14 cellular contexts compared by ENCODE assay signal in the genomic region with DNA sequence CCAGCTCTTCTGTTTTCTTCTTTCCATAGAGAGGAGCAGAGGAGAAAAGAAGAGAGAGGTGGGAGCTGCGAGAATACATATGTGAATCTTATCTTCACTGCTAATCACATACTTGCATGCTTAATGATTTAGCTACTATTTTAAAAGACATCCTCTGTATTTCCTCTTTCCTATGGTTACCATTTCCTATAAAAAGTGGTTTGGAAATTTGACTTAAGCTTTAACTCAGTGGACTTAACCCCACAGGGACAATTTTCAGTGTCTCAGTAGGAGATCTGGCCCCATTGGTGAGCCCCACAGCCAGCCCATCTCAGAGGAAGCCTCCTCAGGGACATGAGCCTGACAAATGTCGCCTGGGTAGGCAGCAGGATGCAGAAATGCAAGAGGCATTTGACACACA.
DNase-seq lines count a peak whose midpoint lies in the region; ATAC-seq, FAIRE-seq and TF ChIP-seq lines count a peak whose summit lies in the region.
"Had no signal": no experiment of that assay in that cellular context is flagged by ENCODE, and none has a peak within 500 bp of the region (broad histone marks: within the 10 kb centered on the region; RNA-seq: fewer than 3 reads in every experiment).

No MANE protein-coding gene starts in this region.

- no peaks in the 10 kb centered on the region for H3K36me3 ChIP-seq in BLaER1
- no peaks in the 10 kb centered on the region for H3K36me3 ChIP-seq in SK-N-MC (ENCODE audit: insufficient read depth, low read length)
- no peaks in the 10 kb centered on the region for H3K36me3 ChIP-seq in mesendoderm (ENCODE audit: control insufficient read depth, insufficient read depth, low read length)
- H3K36me3 ChIP-seq in kidney (ENCODE audit: control insufficient read depth in 1 of 2, insufficient read depth in 2 of 2, low read length in 2 of 2) = no peaks in the 10 kb centered on the region

- H2AK5ac ChIP-seq in mesendoderm (ENCODE audit: low read length) = no peak overlapping the region

- H3K27ac ChIP-seq in BLaER1 (no peak overlapping the region), SK-N-MC (peak overlapping the region; percentile 91), mesendoderm (ENCODE audit: low read depth, low read length) (no peak overlapping the region), kidney (ENCODE audit: low read depth in 2 of 2, low read length in 2 of 2) (no peak overlapping the region)
- H3K27ac ChIP-seq: A549 had no signal

- H3K4me2 ChIP-seq in BLaER1 (peak overlapping the region; percentile 68), mesendoderm (ENCODE audit: low read length) (no peak overlapping the region)
- H3K4me2 ChIP-seq: A549, GM23338 had no signal

- FAIRE-seq in kidney (lab: Jason Lieb, UNC) = no peak
- FAIRE-seq: A549, GM18507 had no signal

- no peak overlapping the region for H3K56ac ChIP-seq in mesendoderm (ENCODE audit: low read length)

- no peak overlapping the region for H4K8ac ChIP-seq in mesendoderm (ENCODE audit: low read depth, low read length)

- H3K18ac ChIP-seq in mesendoderm (ENCODE audit: low read length) = no peak overlapping the region

- intact Hi-C loops in kidney (cut with DNase I) = no loop called here

- WGBS in mesendoderm (ENCODE audit: extremely low coverage, insufficient coverage, low lambda C conversion rate) = no CpG with 5 or more reads among the region's 2 CpGs

- peaks cover 25% of the 10 kb centered on the region for H3K4me1 ChIP-seq in BLaER1
- peaks cover 15% of the 10 kb centered on the region for H3K4me1 ChIP-seq in mesendoderm (ENCODE audit: control insufficient read depth, low read depth, low read length)
- peaks cover 2 to 7% of the 10 kb centered on the region in 2 donors for H3K4me1 ChIP-seq in kidney (ENCODE audit: control insufficient read depth in 1 of 2, insufficient read depth in 1 of 2, low read depth in 1 of 2, low read length in 2 of 2)
- H3K4me1 ChIP-seq: A549 had no signal

- no peak overlapping the region for H2BK120ac ChIP-seq in mesendoderm (ENCODE audit: low read depth, low read length)

- no peaks in the 10 kb centered on the region for H4K20me1 ChIP-seq in BLaER1

- H4K5ac ChIP-seq in mesendoderm (ENCODE audit: low read length) = no peak overlapping the region

- H3K4ac ChIP-seq in mesendoderm (ENCODE audit: low read depth, low read length) = no peak overlapping the region

- no peak overlapping the region for H2BK15ac ChIP-seq in mesendoderm (replicated peaks; ENCODE audit: low read depth)

- no peaks in the 10 kb centered on the region for H3K79me1 ChIP-seq in mesendoderm (ENCODE audit: low read length)

- H3K79me2 ChIP-seq in mesendoderm (ENCODE audit: control insufficient read depth, insufficient read depth, low read length) = no peaks in the 10 kb centered on the region

- TF ChIP-seq CTCF in kidney (IDR thresholded peaks at IDR 0.05; ENCODE audit: borderline replicate concordance, extremely low read depth, insufficient read depth) = no peak

- no peak for ATAC-seq in HG03378 (IDR thresholded peaks at IDR 0.05; ENCODE audit: unreplicated experiment)
- ATAC-seq: A549, GM23338 had no signal

- H3K23ac ChIP-seq in mesendoderm (ENCODE audit: low read length) = no peak overlapping the region

- H3K9me3 ChIP-seq in BLaER1 (no peaks in the 10 kb centered on the region), SK-N-MC (ENCODE audit: low read depth, low read length) (no peaks in the 10 kb centered on the region), kidney (ENCODE audit: control insufficient read depth in 1 of 2, low read length in 2 of 2) (no peaks in the 10 kb centered on the region)
- H3K9me3 ChIP-seq: A549 had no signal

- H3K27me3 ChIP-seq in BLaER1 (no peaks in the 10 kb centered on the region), mesendoderm (ENCODE audit: insufficient read depth, low read length, poor library complexity) (no peaks in the 10 kb centered on the region)

- DNase-seq in EH (ENCODE audit: low read depth) (peak; percentile 58), SK-N-MC (ENCODE audit: low read depth, low spot score) (no peak), mesendoderm (peak; percentile 32), foreskin melanocyte (no peak), kidney (no peak), NCI-H774 (lab: John Stamatoyannopoulos, UW) (no peak)
- DNase-seq: CD4-positive, CD25-positive, alpha-beta regulatory T cell; DMS53; H7 had no signal

- no peak overlapping the region for H3K4me3 ChIP-seq in BLaER1
- 0 out of 2 replicates have a peak overlapping the region, but pooled peaks have one; percentile 16 for H3K4me3 ChIP-seq in SK-N-MC
- no peak overlapping the region for H3K4me3 ChIP-seq in mesendoderm (ENCODE audit: low read length)
- H3K4me3 ChIP-seq in kidney (ENCODE audit: low read length in 2 of 2) = no peak overlapping the region
- H3K4me3 ChIP-seq: A549, GM23338 had no signal

- H3K9ac ChIP-seq in BLaER1 = no peak overlapping the region; the same call in 1 of the 2 replicates
- H3K9ac ChIP-seq in SK-N-MC (ENCODE audit: insufficient read length) = peak overlapping the region; percentile 19
- H3K9ac ChIP-seq in mesendoderm (ENCODE audit: low read length) = no peak overlapping the region
- no peak overlapping the region for H3K9ac ChIP-seq in kidney (ENCODE audit: low read length in 2 of 2)

- no peak overlapping the region for H2BK5ac ChIP-seq in mesendoderm (ENCODE audit: low read length)

Comparison
In these comparisons a context has a peak if more than half of its experiments do, and no peak if none do; other contexts are left out.
1. DNase-seq: peak in EH (single experiment) and mesendoderm (single experiment); none in SK-N-MC (single experiment), foreskin melanocyte (single experiment), kidney (single experiment) and NCI-H774 (single experiment).